In the genomic region with DNA sequence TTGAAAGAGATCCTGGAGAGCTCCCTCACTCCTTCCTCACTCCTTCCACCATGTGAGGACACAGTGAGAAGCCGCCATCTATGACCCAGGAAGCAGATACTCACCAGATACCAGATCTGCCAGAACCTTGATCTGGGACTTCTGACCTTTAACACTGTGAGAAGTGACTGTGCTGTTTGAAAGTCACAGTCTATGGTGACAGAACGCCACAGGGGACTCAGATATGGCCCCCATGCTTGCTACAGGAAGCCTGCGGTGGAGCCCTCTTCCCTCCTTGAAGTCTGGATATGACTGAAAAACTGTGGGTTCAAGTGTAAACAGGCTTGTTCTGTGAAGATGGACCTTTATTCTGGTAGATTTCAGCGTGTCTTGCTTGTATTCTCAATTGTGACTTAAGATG, we compare ENCODE assay signal across 1 cellular context.
TF ChIP-seq lines count a peak whose summit lies in the region.

No MANE protein-coding gene starts in this region.

TF ChIP-seq in H1, 55 proteins besides CTCF, POLR2A, EP300 and RAD21:
- no peak for TF ChIP-seq CHD2 (IDR thresholded peaks at IDR 0.05; ENCODE audit: low read length)
